ENCODE assay signal across 16 cellular contexts in genomic region chr11:60777572-60777971, GRCh38. TPM values are rescaled to one million over a fixed set of nuclear protein-coding genes. Genes with fewer than 3 reads are reported as not detected.
DNase-seq lines count a peak whose midpoint lies in the region; ATAC-seq and TF ChIP-seq lines count a peak whose summit lies in the region.
"Had no signal": no experiment of that assay in that cellular context is flagged by ENCODE, and none has a peak within 500 bp of the region (broad histone marks: within the 10 kb centered on the region; RNA-seq: fewer than 3 reads in every experiment).

No MANE protein-coding gene starts in this region.

- intact Hi-C loops in left ventricle myocardium inferior (cut with micrococcal nuclease), result no loop called here
- intact Hi-C loops in Caco-2 (cut with micrococcal nuclease; ENCODE audit: unreplicated experiment), result loop anchor here (5.0 kb wide), 1 partner anchor 395 kb away; no protein-coding TSS in a partner anchor

- H3K36me3 ChIP-seq in left ventricle myocardium inferior (no peaks in the 10 kb centered on the region), Caco-2 (ENCODE audit: control insufficient read depth, insufficient read depth, low read length) (no peaks in the 10 kb centered on the region)

- H3K27ac ChIP-seq in left ventricle myocardium inferior (replicated peaks), result peak overlapping the region; percentile 56

- H3K9me3 Mint-ChIP-seq in HFFc6 (no peaks in the 10 kb centered on the region), Caco-2 (ENCODE audit: unreplicated experiment) (no peaks in the 10 kb centered on the region)
- no peaks in the 10 kb centered on the region for H3K9me3 Mint-ChIP-seq in T-helper 2 cell treated with Interferon-gamma antibody and Interleukin-4, amounts not matched to agents 5 μg/mL and 100 μg/mL, for 36 hours
- H3K9me3 Mint-ChIP-seq: activated T-cell treated with anti-CD3 and anti-CD28 coated beads, Interleukin-2, amount 50 U/mL, for 24 hours; central memory CD8-positive, alpha-beta T cell; stimulated activated naive B cell treated with anti-CD40 and anti-IgM and Interleukin-4, amounts not matched to agents 10 μg/mL and 1 μg/mL and 100 μg/mL, for 72 hours had no signal

- H3K27me3 Mint-ChIP-seq in HFFc6 (ENCODE audit: insufficient read depth) (peaks cover 5% of the 10 kb centered on the region), Caco-2 (ENCODE audit: insufficient read depth, unreplicated experiment) (no peaks in the 10 kb centered on the region)
- H3K27me3 Mint-ChIP-seq in T-helper 2 cell treated with Interferon-gamma antibody and Interleukin-4, amounts not matched to agents 5 μg/mL and 100 μg/mL, for 36 hours (ENCODE audit: low read depth), result peaks cover 23% of the 10 kb centered on the region

- DNase-seq in HFFc6 (peak; percentile 86), astrocyte of the cerebellum (ENCODE audit: low read depth) (peak; percentile 28), left ventricle myocardium inferior (peak; percentile 26), stromal cell of bone marrow (ENCODE audit: low read depth) (peak; percentile 53), Caco-2 (no peak)
- no peak for DNase-seq in T-helper 2 cell treated with Interferon-gamma antibody and Interleukin-4, amounts not matched to agents 5 μg/mL and 100 μg/mL, for 36 hours (ENCODE audit: low spot score)
- DNase-seq: activated T-cell treated with anti-CD3 and anti-CD28 coated beads, Interleukin-2, amount 50 U/mL, for 24 hours; hypothalamus; NCI-H1048; NK-92 treated with Interleukin-12 subunit alpha and Interleukin-12 subunit beta, amount 100 ng/mL, for 24 hours; stimulated activated naive B cell treated with anti-CD40 and anti-IgM and Interleukin-4, amounts not matched to agents 10 μg/mL and 1 μg/mL and 100 μg/mL, for 72 hours; T-helper 9 cell had no signal

- no peak for ATAC-seq in HG02870 (IDR thresholded peaks at IDR 0.05; ENCODE audit: unreplicated experiment)
- ATAC-seq: stimulated activated naive B cell treated with anti-CD40 and anti-IgM and Interleukin-4, amounts not matched to agents 10 μg/mL and 1 μg/mL and 100 μg/mL, for 72 hours had no signal

- BruUV-seq in Caco-2 (replicated peaks; lab: Mats Ljungman, UMichigan), result no TSS peak

- in situ Hi-C loops in astrocyte of the cerebellum (cut with HindIII; ENCODE audit: low sequenced_read_pairs), result loop anchor here (5.0 kb wide), 1 partner anchor 50 kb away; no protein-coding TSS in a partner anchor

- H3K36me3 Mint-ChIP-seq in HFFc6 (ENCODE audit: low read depth) (no peaks in the 10 kb centered on the region), Caco-2 (ENCODE audit: insufficient read depth, unreplicated experiment) (no peaks in the 10 kb centered on the region)
- H3K36me3 Mint-ChIP-seq in T-helper 2 cell treated with Interferon-gamma antibody and Interleukin-4, amounts not matched to agents 5 μg/mL and 100 μg/mL, for 36 hours (ENCODE audit: low read depth), result no peaks in the 10 kb centered on the region
- H3K36me3 Mint-ChIP-seq: stimulated activated naive B cell treated with anti-CD40 and anti-IgM and Interleukin-4, amounts not matched to agents 10 μg/mL and 1 μg/mL and 100 μg/mL, for 72 hours had no signal

- H3K4me3 Mint-ChIP-seq in HFFc6, result no peak overlapping the region
- no peak overlapping the region for H3K4me3 Mint-ChIP-seq in Caco-2 (ENCODE audit: unreplicated experiment)
- no peak overlapping the region for H3K4me3 Mint-ChIP-seq in T-helper 2 cell treated with Interferon-gamma antibody and Interleukin-4, amounts not matched to agents 5 μg/mL and 100 μg/mL, for 36 hours
- H3K4me3 Mint-ChIP-seq: activated T-cell treated with anti-CD3 and anti-CD28 coated beads, Interleukin-2, amount 50 U/mL, for 24 hours; central memory CD8-positive, alpha-beta T cell; stimulated activated naive B cell treated with anti-CD40 and anti-IgM and Interleukin-4, amounts not matched to agents 10 μg/mL and 1 μg/mL and 100 μg/mL, for 72 hours had no signal

- peaks cover 11% of the 10 kb centered on the region for H3K27me3 ChIP-seq in left ventricle myocardium inferior (ENCODE audit: low read depth)
- no peaks in the 10 kb centered on the region for H3K27me3 ChIP-seq in Caco-2 (replicated peaks; ENCODE audit: control insufficient read depth, insufficient read depth, low read length)

- CTCF ChIA-PET in Caco-2 (lab: Charles Lee), result interaction anchor here (1.0 to 3.6 kb wide), 3 partner anchors 15 to 120 kb away, joined by 3 to 24 read pairs (median 21); no protein-coding TSS in a partner anchor

- H3K4me1 Mint-ChIP-seq in HFFc6 (ENCODE audit: low read depth) (peaks cover 34% of the 10 kb centered on the region), Caco-2 (ENCODE audit: low read depth, unreplicated experiment) (no peaks in the 10 kb centered on the region)
- H3K4me1 Mint-ChIP-seq in T-helper 2 cell treated with Interferon-gamma antibody and Interleukin-4, amounts not matched to agents 5 μg/mL and 100 μg/mL, for 36 hours (ENCODE audit: low read depth), result peaks cover 6% of the 10 kb centered on the region

- peak overlapping the region; percentile 58 for H3K27ac Mint-ChIP-seq in HFFc6
- H3K27ac Mint-ChIP-seq in Caco-2 (ENCODE audit: unreplicated experiment), result no peak overlapping the region
- H3K27ac Mint-ChIP-seq in T-helper 2 cell treated with Interferon-gamma antibody and Interleukin-4, amounts not matched to agents 5 μg/mL and 100 μg/mL, for 36 hours, result no peak overlapping the region
- H3K27ac Mint-ChIP-seq: activated T-cell treated with anti-CD3 and anti-CD28 coated beads, Interleukin-2, amount 50 U/mL, for 24 hours had no signal

- H3K9me3 ChIP-seq in left ventricle myocardium inferior (replicated peaks) (peaks cover 4% of the 10 kb centered on the region), Caco-2 (no peaks in the 10 kb centered on the region)

- POLR2A ChIA-PET in Caco-2 (lab: Charles Lee), result no interaction called here

- H3K4me1 ChIP-seq in left ventricle myocardium inferior (peaks cover 27% of the 10 kb centered on the region), Caco-2 (no peaks in the 10 kb centered on the region)

- no peak overlapping the region for H3K4me3 ChIP-seq in astrocyte of the cerebellum (ENCODE audit: low read depth, low read length)
- H3K4me3 ChIP-seq in left ventricle myocardium inferior, result no peak overlapping the region
- no peak overlapping the region for H3K4me3 ChIP-seq in Caco-2 (ENCODE audit: low read depth, low read length)

- TF ChIP-seq CTCF in HFFc6 (IDR thresholded peaks at IDR 0.05) (no peak), astrocyte of the cerebellum (IDR thresholded peaks at IDR 0.05; ENCODE audit: low read depth, low read length, missing control alignments) (no peak), left ventricle myocardium inferior (IDR thresholded peaks at IDR 0.05; ENCODE audit: borderline replicate concordance) (no peak), Caco-2 (IDR thresholded peaks at IDR 0.05; ENCODE audit: insufficient read depth in 1 of 2, low read depth in 1 of 2, low read length in 1 of 2, severe bottlenecking in 1 of 2, unreplicated experiment in 1 of 2) (no peak)

RNA-seq across cellular contexts. Expression of gene MS4A10, which starts 7.6 kb away (rescaled TPM):
- total RNA-seq in HFFc6 (2021; fragmentation: NEBNext Ultra II Directional; extraction: Animal tissue kit (Norgen Biotek cat#: 25700)), result not detected
- total RNA-seq in left ventricle myocardium inferior (not detected), Caco-2 (2022) (0.14 TPM in 1 of 2 replicates, not detected in the other)
- total RNA-seq: G401, H1 had no signal

RNA-seq across cellular contexts. Expression of gene MS4A15, which starts 20.9 kb away (rescaled TPM):
- not detected for total RNA-seq in HFFc6 (2021; fragmentation: NEBNext Ultra II Directional; extraction: Animal tissue kit (Norgen Biotek cat#: 25700))
- total RNA-seq in left ventricle myocardium inferior, result not detected
- not detected in 2 replicates for total RNA-seq in Caco-2 (2022)
- total RNA-seq: G401 had no signal

RNA-seq across cellular contexts. Expression of gene MS4A18, which starts 53.1 kb away (rescaled TPM):
- not detected for total RNA-seq in HFFc6 (2021; fragmentation: NEBNext Ultra II Directional; extraction: Animal tissue kit (Norgen Biotek cat#: 25700))
- not detected for total RNA-seq in left ventricle myocardium inferior
- total RNA-seq in Caco-2 (2022), result not detected in 2 replicates
- total RNA-seq: G401, H1 had no signal

Comparison
In these comparisons a context has a peak if more than half of its experiments do, and no peak if none do; other contexts are left out.
1. DNase-seq: peak in HFFc6 (single experiment), astrocyte of the cerebellum (single experiment), left ventricle myocardium inferior (single experiment) and stromal cell of bone marrow (single experiment); none in Caco-2 (0 of 2) and T-helper 2 cell treated with Interferon-gamma antibody and Interleukin-4, amounts not matched to agents 5 μg/mL and 100 μg/mL, for 36 hours (single experiment).